ENCODE assay signal across 8 cellular contexts in genomic region chr2:151946856-151947523, GRCh38.
DNase-seq lines count a peak whose midpoint lies in the region; ATAC-seq, FAIRE-seq and TF ChIP-seq lines count a peak whose summit lies in the region.

No MANE protein-coding gene starts in this region.

- H3K9me3 Mint-ChIP-seq in brain (peaks cover 8 to 17% (median 11%) of the 10 kb centered on the region in 5 experiments), immature natural killer cell (peaks cover 0 to 11% (median 6%) of the 10 kb centered on the region in 6 donors)

- H3K4me1 Mint-ChIP-seq in brain (peaks cover 21% of the 10 kb centered on the region), immature natural killer cell (peaks cover 9 to 17% of the 10 kb centered on the region in 2 donors)

- H3K4me3 Mint-ChIP-seq in brain (peak overlapping the region in 2 of 5 experiments; percentile 37 to 74), immature natural killer cell (peak overlapping the region in 3 of 5 donors; percentile 33 to 59 (median 46))

- no peaks in the 10 kb centered on the region for H3K27me3 Mint-ChIP-seq in brain
- peaks cover 3 to 8% (median 7%) of the 10 kb centered on the region in 3 donors for H3K27me3 Mint-ChIP-seq in immature natural killer cell (ENCODE audit: low read depth in 3 of 3)

- peak; percentile 63 for ATAC-seq in HG03064 (IDR thresholded peaks at IDR 0.05; ENCODE audit: low read depth, unreplicated experiment)
- ATAC-seq in stimulated activated naive CD8-positive, alpha-beta T cell treated with anti-CD3 and anti-CD28 coated beads, Interleukin-15, Interleukin-2, amounts not matched to agents 100 U/mL and 50 U/mL, for 24 hours = peak; percentile 63

- peak; percentile 58 for FAIRE-seq in GM12891 (lab: Jason Lieb, UNC)

- no peak for TF ChIP-seq POLR2A in GM12891 (IDR thresholded peaks at IDR 0.05; ENCODE audit: low read depth, low read length)

- H3K27ac Mint-ChIP-seq in brain (peak overlapping the region in 4 of 5 experiments; percentile 44 to 78 (median 60)), immature natural killer cell (no peak overlapping the region)

- DNase-seq in 8988T (peak; percentile 24), GM12891 (ENCODE audit: insufficient read length, low spot score) (peak; percentile 8), NOMO-1 treated with DMSO at 0.1 percent for 48 hours (lab: John Stamatoyannopoulos, UW; ENCODE audit: unreplicated experiment) (peak; percentile 66), immature natural killer cell (peak; percentile 7 to 26 (median 21)), epidermal melanocyte (ENCODE audit: insufficient read length, low spot score) (no peak)
- DNase-seq in stimulated activated naive CD8-positive, alpha-beta T cell treated with anti-CD3 and anti-CD28 coated beads, Interleukin-15, Interleukin-2, amounts not matched to agents 100 U/mL and 50 U/mL, for 24 hours = peak; percentile 50

- H3K36me3 Mint-ChIP-seq in brain (peaks cover 40% of the 10 kb centered on the region), immature natural killer cell (peaks cover 5 to 11% (median 6%) of the 10 kb centered on the region in 3 donors)

- peak; percentile 37 to 66 for TF ChIP-seq CTCF in brain (conservative IDR thresholded peaks at IDR 0.05)

TF ChIP-seq in GM12891, 5 proteins besides CTCF, POLR2A, EP300 and RAD21:
- TF ChIP-seq SPI1 (IDR thresholded peaks at IDR 0.05; ENCODE audit: low read depth, low read length) (no peak), TAF1 (IDR thresholded peaks at IDR 0.05; ENCODE audit: low read depth, low read length) (no peak), POU2F2 (IDR thresholded peaks at IDR 0.05; ENCODE audit: low read depth, low read length) (no peak), POLR2AphosphoS5 (IDR thresholded peaks at IDR 0.05; ENCODE audit: low read depth, low read length) (no peak), PAX5 (IDR thresholded peaks at IDR 0.05; ENCODE audit: insufficient read depth, low read length, severe bottlenecking) (no peak)
TF ChIP-seq in GM12891: peak in this region for 0.

Comparison
In these comparisons a context has a peak if more than half of its experiments do, and no peak if none do; other contexts are left out.
1. H3K27ac Mint-ChIP-seq: peak in brain (4 of 5); none in immature natural killer cell (0 of 6).